8 cellular contexts compared by ENCODE assay signal in genomic region chr12:57111046-57111698, GRCh38. TPM values are rescaled to one million over a fixed set of nuclear protein-coding genes. Genes with fewer than 3 reads are reported as not detected.
DNase-seq lines count a peak whose midpoint lies in the region; ATAC-seq and TF ChIP-seq lines count a peak whose summit lies in the region.

Gene STAT6 (minus strand): TSS chr12:57111362. CDS start chr12:57108278, 3,084 bp downstream.

- H3K27me3 ChIP-seq in DOHH2 (ENCODE audit: control insufficient read depth, low read length), result no peaks in the 10 kb centered on the region
- no peaks in the 10 kb centered on the region for H3K27me3 ChIP-seq in breast epithelium
- no peaks in the 10 kb centered on the region for H3K27me3 ChIP-seq in kidney epithelial cell (ENCODE audit: control insufficient read depth, insufficient read depth, low read length)

- TF ChIP-seq CTCF in DOHH2 (IDR thresholded peaks at IDR 0.05; ENCODE audit: low read depth, low read length, poor library complexity, severe bottlenecking), result no peak
- TF ChIP-seq CTCF in LNCaP clone FGC (IDR thresholded peaks at IDR 0.05; ENCODE audit: control insufficient read depth, extremely low read depth, insufficient read depth), result no peak
- no peak for TF ChIP-seq CTCF in VCaP (conservative IDR thresholded peaks at IDR 0.05)
- peak in 2 of 3 donors; percentile 23 to 32 for TF ChIP-seq CTCF in breast epithelium (IDR thresholded peaks at IDR 0.05)
- no peak for TF ChIP-seq CTCF in kidney epithelial cell (IDR thresholded peaks at IDR 0.05; ENCODE audit: insufficient read depth, low read length, poor library complexity, severe bottlenecking)

- intact Hi-C loops in breast epithelium (cut with DNase I; ENCODE audit: low total_unique reads), result loop anchor here (5.0 kb wide), 1 partner anchor 39 kb away; no protein-coding TSS in a partner anchor

- DNase-seq in LNCaP clone FGC (ENCODE audit: low read depth) (no peak), breast epithelium (ENCODE audit: low spot score in 2 of 2) (peak; percentile 79 to 86), kidney epithelial cell (ENCODE audit: low read depth) (no peak), NCI-H345 (lab: John Stamatoyannopoulos, UW) (no peak)
- peak in 3 of 4 experiments; percentile 57 to 69 (median 68) for DNase-seq in stimulated activated CD4-positive, alpha-beta T cell treated with anti-CD3 and anti-CD28 coated beads, Interleukin-1b, Interleukin-23, amount 100 ng/mL, for 24 hours (ENCODE audit: low read depth in 4 of 4, low spot score in 1 of 4)

- H3K9me2 ChIP-seq in DOHH2 (replicated peaks; ENCODE audit: control insufficient read depth, low read length), result no peaks in the 10 kb centered on the region

- peak within 1 kb of the TSS; percentile 90 for H3K27ac ChIP-seq in DOHH2 (ENCODE audit: low read depth, low read length)
- peak within 1 kb of the TSS; percentile 99 for H3K27ac ChIP-seq in VCaP
- H3K27ac ChIP-seq in breast epithelium, result peak within 1 kb of the TSS; percentile 96 to 100

- TF ChIP-seq POLR2A in breast epithelium (IDR thresholded peaks at IDR 0.05), result peak; percentile 51

- H3K9me3 ChIP-seq in DOHH2 (ENCODE audit: control insufficient read depth, insufficient read depth, low read length), result no peaks in the 10 kb centered on the region
- no peaks in the 10 kb centered on the region for H3K9me3 ChIP-seq in breast epithelium

- peaks cover 22% of the 10 kb centered on the region; the same call in 1 of the 2 replicates for H4K20me1 ChIP-seq in DOHH2 (ENCODE audit: control insufficient read depth, insufficient read depth, low read depth, low read length)

- peaks cover 57% of the 10 kb centered on the region for H3K79me2 ChIP-seq in DOHH2 (ENCODE audit: control insufficient read depth, low read length)

- peaks cover 45% of the 10 kb centered on the region for H3K36me3 ChIP-seq in DOHH2 (ENCODE audit: control insufficient read depth, low read length)
- no peaks in the 10 kb centered on the region for H3K36me3 ChIP-seq in breast epithelium
- peaks cover under 1% of the 10 kb centered on the region for H3K36me3 ChIP-seq in kidney epithelial cell (ENCODE audit: control insufficient read depth, insufficient read depth, low read length)

- peak; percentile 61 for ATAC-seq in GM21723 (IDR thresholded peaks at IDR 0.05; ENCODE audit: unreplicated experiment)

- no peaks in the 10 kb centered on the region for H3F3A ChIP-seq in DOHH2 (ENCODE audit: control insufficient read depth, insufficient read depth)

- H3K4me1 ChIP-seq in DOHH2 (ENCODE audit: control insufficient read depth, low read length) (peaks cover 42% of the 10 kb centered on the region), breast epithelium (no peaks in the 10 kb centered on the region)

- peak within 1 kb of the TSS; percentile 92 for H3K4me2 ChIP-seq in DOHH2 (ENCODE audit: low read length)

- H3K4me3 ChIP-seq in DOHH2 (ENCODE audit: low read length) (peak within 1 kb of the TSS; percentile 83), LNCaP clone FGC (ENCODE audit: low read depth, low read length) (peak within 1 kb of the TSS; percentile 35), breast epithelium (peak within 1 kb of the TSS; percentile 65 to 89 (median 85)), kidney epithelial cell (ENCODE audit: low read depth, low read length) (peak within 1 kb of the TSS; percentile 69)

RNA-seq across cellular contexts. Expression of gene STAT6, which starts in this region (rescaled TPM):
- total RNA-seq in breast epithelium (100 to 1,000 TPM; 139 to 147 (median 146) TPM), kidney epithelial cell (66.4 and 67.8 TPM in 2 replicates)

Comparison
In these comparisons a context has a peak if more than half of its experiments do, and no peak if none do; other contexts are left out.
1. H3K4me3 ChIP-seq: peak in every context shown above with its lines; median percentile 85 in breast epithelium; 83 in DOHH2; 69 in kidney epithelial cell; 35 in LNCaP clone FGC.
2. CTCF ChIP-seq: peak in breast epithelium (2 of 3); none in DOHH2 (single experiment), LNCaP clone FGC (single experiment), VCaP (single experiment) and kidney epithelial cell (single experiment).
3. DNase-seq: peak in breast epithelium (2 of 2) and stimulated activated CD4-positive, alpha-beta T cell treated with anti-CD3 and anti-CD28 coated beads, Interleukin-1b, Interleukin-23, amount 100 ng/mL, for 24 hours (3 of 4); none in LNCaP clone FGC (single experiment), kidney epithelial cell (single experiment) and NCI-H345 (single experiment).
4. Peak in every context shown above with its lines, with median percentiles within 50 percentile points of each other: H3K27ac ChIP-seq.